8 cellular contexts compared by ENCODE assay signal in the genomic region with DNA sequence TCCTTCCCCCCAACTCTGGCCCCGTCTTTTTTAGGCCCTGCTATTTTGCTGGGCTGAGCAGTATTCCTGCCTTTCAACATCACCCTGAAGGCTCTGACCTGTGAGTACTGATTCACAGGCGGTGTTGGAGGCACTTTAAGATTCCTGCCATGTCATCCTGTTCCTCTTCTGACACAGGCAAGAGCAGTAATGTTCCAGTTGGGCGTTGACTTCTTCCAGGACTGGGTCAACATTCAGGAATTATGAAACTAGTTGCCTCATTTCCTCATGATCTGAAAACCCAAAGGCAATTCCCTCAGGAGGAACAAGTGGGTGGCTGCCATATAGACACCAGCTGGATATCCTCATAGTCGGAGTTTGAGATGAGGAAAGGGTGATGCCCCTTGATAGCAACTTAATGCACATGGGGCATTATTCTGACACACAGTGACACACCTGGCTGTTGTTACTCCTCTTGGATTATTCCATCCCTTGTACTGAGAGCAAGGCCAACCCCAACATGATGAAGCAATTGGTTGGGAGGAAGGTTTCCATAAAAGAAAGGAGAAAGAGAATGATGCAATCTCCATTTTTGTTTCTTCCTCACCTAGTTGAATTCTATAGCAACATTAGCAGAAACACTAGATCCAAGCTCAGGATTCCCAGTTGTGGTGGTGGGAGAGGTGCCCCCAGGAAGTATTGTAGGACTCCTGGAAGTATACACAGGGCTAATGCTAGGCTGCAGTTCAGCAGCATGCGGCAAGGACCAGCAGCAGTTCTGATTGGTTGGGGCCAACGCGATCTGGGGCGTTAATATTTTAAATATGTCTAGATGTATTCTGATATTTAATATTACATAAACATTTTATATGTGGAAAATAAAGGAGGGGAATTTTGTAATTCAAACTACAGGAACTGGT. TPM values are rescaled to one million over a fixed set of nuclear protein-coding genes. Genes with fewer than 3 reads are reported as not detected.
DNase-seq lines count a peak whose midpoint lies in the region; ATAC-seq and TF ChIP-seq lines count a peak whose summit lies in the region.

No MANE protein-coding gene starts in this region.

- H3K4me3 ChIP-seq in BLaER1 treated with 17β-estradiol and CSF1 and Interleukin-3, amounts not matched to agents 10 nM and 100 nM: 0 out of 20 replicates have a peak overlapping the region, but pooled peaks of 1 of the 10 experiments have one; percentile 21
- no peak overlapping the region for H3K4me3 ChIP-seq in fibroblast of mammary gland (ENCODE audit: control insufficient read depth, low read depth, low read length)
- no peak overlapping the region for H3K4me3 ChIP-seq in ovary

- intact Hi-C loops in ovary (cut with DNase I): loop anchor here in 1 of 4 donors (10.0 kb wide), 1 partner anchor 57 kb away; no protein-coding TSS in a partner anchor

- TF ChIP-seq POLR2A in ovary (IDR thresholded peaks at IDR 0.05): no peak

- no peaks in the 10 kb centered on the region for H3K27me3 ChIP-seq in BLaER1 treated with 17β-estradiol and CSF1 and Interleukin-3, amounts not matched to agents 10 nM and 100 nM
- no peaks in the 10 kb centered on the region for H3K27me3 ChIP-seq in ovary

- peak; percentile 44 for TF ChIP-seq EP300 in ovary (IDR thresholded peaks at IDR 0.05)

- no peaks in the 10 kb centered on the region for H3K36me3 ChIP-seq in BLaER1 treated with 17β-estradiol and CSF1 and Interleukin-3, amounts not matched to agents 10 nM and 100 nM
- H3K36me3 ChIP-seq in ovary: no peaks in the 10 kb centered on the region

- DNase-seq in RPMI7951 (ENCODE audit: low read depth): peak; percentile 44
- peak; percentile 96 for DNase-seq in fibroblast of mammary gland (ENCODE audit: low read depth)
- DNase-seq in ovary: no peak
- no peak for DNase-seq in glomerular visceral epithelial cell (ENCODE audit: extremely low spot score)

- WGBS in ovary, 3 donors: 80 to 92% (median 83%) methylated on average over 8 of the region's 8 CpGs

- no peak for ATAC-seq in GM21381 (IDR thresholded peaks at IDR 0.05; ENCODE audit: unreplicated experiment)
- ATAC-seq in GM18870 (IDR thresholded peaks at IDR 0.05; ENCODE audit: unreplicated experiment): no peak
- no peak for ATAC-seq in HG02763 (IDR thresholded peaks at IDR 0.05; ENCODE audit: unreplicated experiment)

- peak overlapping the region in 10 of 11 experiments; percentile 2 to 64 (median 48); a peak in 11 of 22 replicates for H3K9ac ChIP-seq in BLaER1 treated with 17β-estradiol and CSF1 and Interleukin-3, amounts not matched to agents 10 nM and 100 nM

- peak overlapping the region; percentile 61 to 97 (median 71) for H3K4me2 ChIP-seq in BLaER1 treated with 17β-estradiol and CSF1 and Interleukin-3, amounts not matched to agents 10 nM and 100 nM

- H3K4me1 ChIP-seq in BLaER1 treated with 17β-estradiol and CSF1 and Interleukin-3, amounts not matched to agents 10 nM and 100 nM: peaks cover 21 to 98% (median 83%) of the 10 kb centered on the region in 10 experiments
- H3K4me1 ChIP-seq in ovary (ENCODE audit: insufficient read depth): no peaks in the 10 kb centered on the region

- H4K20me1 ChIP-seq in BLaER1 treated with 17β-estradiol and CSF1 and Interleukin-3, amounts not matched to agents 10 nM and 100 nM: no peaks in the 10 kb centered on the region

- peak overlapping the region; percentile 60 to 98 (median 86); a peak in 21 of 22 replicates for H3K27ac ChIP-seq in BLaER1 treated with 17β-estradiol and CSF1 and Interleukin-3, amounts not matched to agents 10 nM and 100 nM
- H3K27ac ChIP-seq in ovary: no peak overlapping the region

- TF ChIP-seq CTCF in fibroblast of mammary gland (conservative IDR thresholded peaks at IDR 0.05; ENCODE audit: control insufficient read depth, insufficient read depth, low read depth, low read length) (no peak), ovary (IDR thresholded peaks at IDR 0.05) (no peak)

- no peaks in the 10 kb centered on the region for H3K9me3 ChIP-seq in BLaER1 treated with 17β-estradiol and CSF1 and Interleukin-3, amounts not matched to agents 10 nM and 100 nM (replicated peaks in 1 of 11)
- H3K9me3 ChIP-seq in ovary: no peaks in the 10 kb centered on the region

RNA-seq across cellular contexts. Expression of a gene that starts 19.6 kb away (rescaled TPM):
- total RNA-seq in RPMI7951 (2014; rRNA removed; shearing (Covaris generic)): 27.0 and 27.9 TPM in 2 replicates
- 10 to 100 TPM in 4 of 7 donors, 1 to 10 TPM in 3; 4.1 to 17.8 (median 11.3) TPM for total RNA-seq in ovary
- polyA plus RNA-seq in ovary: 10 to 100 TPM; 16.7 to 35.7 TPM

Comparison
In these comparisons a context has a peak if more than half of its experiments do, and no peak if none do; other contexts are left out.
1. H3K27ac ChIP-seq: peak in BLaER1 treated with 17β-estradiol and CSF1 and Interleukin-3, amounts not matched to agents 10 nM and 100 nM (11 of 11); none in ovary (0 of 2).
2. DNase-seq: peak in RPMI7951 (single experiment) and fibroblast of mammary gland (single experiment); none in ovary (0 of 5) and glomerular visceral epithelial cell (single experiment).